20 cellular contexts compared by ENCODE assay signal in genomic region chr16:3595110-3595486, GRCh38. TPM values are rescaled to one million over a fixed set of nuclear protein-coding genes. Genes with fewer than 3 reads are reported as not detected.
DNase-seq lines count a peak whose midpoint lies in the region.
"Had no signal": no experiment of that assay in that cellular context is flagged by ENCODE, and none has a peak within 500 bp of the region (broad histone marks: within the 10 kb centered on the region; RNA-seq: fewer than 3 reads in every experiment).

No MANE protein-coding gene starts in this region.

- intact Hi-C loops in activated CD4-positive, alpha-beta T cell treated with anti-CD3 and anti-CD28 coated beads, Interleukin-2, amount 10 ng/mL, durations not matched to agents 24 days and 14 days (cut with micrococcal nuclease) = no loop called here

- H3K27ac ChIP-seq in neuronal stem cell (replicated peaks; ENCODE audit: low read length) = no peak overlapping the region
- H3K27ac ChIP-seq: 22Rv1, A549, C4-2B had no signal

- no peak overlapping the region for H3K4me2 ChIP-seq in neuronal stem cell (ENCODE audit: insufficient read depth, low read length, poor library complexity, severe bottlenecking)
- H3K4me2 ChIP-seq: A549, GM23338 had no signal

- no peak overlapping the region for H2BK5ac ChIP-seq in neuronal stem cell (ENCODE audit: low read length)

- H3K4ac ChIP-seq in neuronal stem cell (ENCODE audit: low read length) = no peak overlapping the region

- no peak overlapping the region for H4K8ac ChIP-seq in neuronal stem cell (ENCODE audit: low read depth, low read length)

- no peak overlapping the region for H3K27ac Mint-ChIP-seq in activated CD4-positive, alpha-beta T cell treated with anti-CD3 and anti-CD28 coated beads, Interleukin-2, amount 10 ng/mL, durations not matched to agents 24 days and 14 days
- H3K27ac Mint-ChIP-seq: CD4-positive, alpha-beta memory T cell; GM23338 had no signal

- peaks cover 27 to 68% of the 10 kb centered on the region in 2 donors for H3K36me3 ChIP-seq in neuronal stem cell (replicated peaks in 1 of 2; ENCODE audit: control insufficient read depth in 2 of 2, insufficient read depth in 2 of 2, low read length in 2 of 2)

- H3K9me3 Mint-ChIP-seq in activated CD4-positive, alpha-beta T cell treated with anti-CD3 and anti-CD28 coated beads, Interleukin-2, amount 10 ng/mL, durations not matched to agents 24 days and 14 days = no peaks in the 10 kb centered on the region
- H3K9me3 Mint-ChIP-seq: CD4-positive, alpha-beta memory T cell; IgD-negative memory B cell had no signal

- H3K79me1 ChIP-seq in neuronal stem cell (ENCODE audit: low read depth, low read length) = no peaks in the 10 kb centered on the region

- no peak overlapping the region for H3K18ac ChIP-seq in neuronal stem cell (ENCODE audit: low read length)

- H3K4me3 Mint-ChIP-seq in activated CD4-positive, alpha-beta T cell treated with anti-CD3 and anti-CD28 coated beads, Interleukin-2, amount 10 ng/mL, durations not matched to agents 24 days and 14 days = no peak overlapping the region
- H3K4me3 Mint-ChIP-seq: CD4-positive, alpha-beta memory T cell; GM23338 had no signal

- H2BK12ac ChIP-seq in neuronal stem cell (ENCODE audit: low read length) = no peak overlapping the region

- H3K4me1 Mint-ChIP-seq in activated CD4-positive, alpha-beta T cell treated with anti-CD3 and anti-CD28 coated beads, Interleukin-2, amount 10 ng/mL, durations not matched to agents 24 days and 14 days = peaks cover 7% of the 10 kb centered on the region
- H3K4me1 Mint-ChIP-seq: CD4-positive, alpha-beta memory T cell; IgD-negative memory B cell had no signal

- no peak overlapping the region for H2AFZ ChIP-seq in neuronal stem cell (ENCODE audit: low read length)
- H2AFZ ChIP-seq: GM23338 had no signal

- H2AK5ac ChIP-seq in neuronal stem cell (ENCODE audit: low read depth, low read length) = no peak overlapping the region

- peak overlapping the region in 1 of 2 donors; percentile 18 for H3K4me3 ChIP-seq in neuronal stem cell (ENCODE audit: low read length in 2 of 2)
- H3K4me3 ChIP-seq: A549, GM23338 had no signal

- peaks cover 9 to 14% of the 10 kb centered on the region in 2 donors for H3K9me3 ChIP-seq in neuronal stem cell (replicated peaks in 1 of 2; ENCODE audit: control insufficient read depth in 2 of 2, insufficient read depth in 1 of 2, low read depth in 1 of 2, low read length in 2 of 2)

- H3K27me3 ChIP-seq in neuronal stem cell (ENCODE audit: control insufficient read depth in 3 of 3, insufficient read depth in 3 of 3, low read depth in 1 of 3, low read length in 3 of 3) = no peaks in the 10 kb centered on the region

- peak overlapping the region; percentile 31 for H3K23ac ChIP-seq in neuronal stem cell (ENCODE audit: low read depth, low read length, poor library complexity)

- no peaks in the 10 kb centered on the region for H3K4me1 ChIP-seq in neuronal stem cell (ENCODE audit: control insufficient read depth in 2 of 2, insufficient read depth in 1 of 2, low read depth in 1 of 2, low read length in 2 of 2)
- H3K4me1 ChIP-seq: A549 had no signal

- H3K36me3 Mint-ChIP-seq in activated CD4-positive, alpha-beta T cell treated with anti-CD3 and anti-CD28 coated beads, Interleukin-2, amount 10 ng/mL, durations not matched to agents 24 days and 14 days (ENCODE audit: low read depth) = peaks cover 24% of the 10 kb centered on the region

- H3K14ac ChIP-seq in neuronal stem cell (ENCODE audit: low read length) = no peak overlapping the region

- DNase-seq in activated CD4-positive, alpha-beta T cell treated with anti-CD3 and anti-CD28 coated beads, Interleukin-2, amount 10 ng/mL, durations not matched to agents 24 days and 14 days = peak; percentile 52
- DNase-seq in activated CD4-positive, alpha-beta T cell treated with anti-CD3 and anti-CD28 coated beads for 48 hours = no peak
- DNase-seq in epidermal melanocyte (ENCODE audit: insufficient read length, low spot score) (peak; percentile 5), neuronal stem cell (ENCODE audit: low spot score) (no peak), NCI-H2171 (lab: John Stamatoyannopoulos, UW) (no peak), T1000 (lab: John Stamatoyannopoulos, UW) (no peak)
- no peak for DNase-seq in stimulated activated CD4-positive, alpha-beta T cell treated with anti-CD3 and anti-CD28 coated beads, Interleukin-2, amount 100 ng/mL, for 24 hours
- DNase-seq: AML-193; CD4-positive, alpha-beta memory T cell; DND-41; EL; HCEC 1CT; KBM-7 had no signal

- no peak overlapping the region for H3K9ac ChIP-seq in neuronal stem cell (ENCODE audit: low read depth, low read length, poor library complexity)

- no CpG with 5 or more reads among the region's 11 CpGs for WGBS in neuronal stem cell (ENCODE audit: extremely low coverage in 2 of 2, insufficient read length in 2 of 2, insufficient replicate concordance in 1 of 2), 2 donors

- H4K91ac ChIP-seq in neuronal stem cell (ENCODE audit: low read depth, low read length, poor library complexity) = no peak overlapping the region

- H2BK15ac ChIP-seq in neuronal stem cell (ENCODE audit: low read length) = no peak overlapping the region

- H2BK120ac ChIP-seq in neuronal stem cell (ENCODE audit: low read depth, low read length) = no peak overlapping the region

- no peaks in the 10 kb centered on the region for H3K27me3 Mint-ChIP-seq in activated CD4-positive, alpha-beta T cell treated with anti-CD3 and anti-CD28 coated beads, Interleukin-2, amount 10 ng/mL, durations not matched to agents 24 days and 14 days
- H3K27me3 Mint-ChIP-seq: CD4-positive, alpha-beta memory T cell; IgD-negative memory B cell had no signal

RNA-seq across cellular contexts. Expression of gene SLX4, which starts 16.3 kb away (rescaled TPM):
- total RNA-seq in activated CD4-positive, alpha-beta T cell treated with anti-CD3 and anti-CD28 coated beads, Interleukin-2, amount 10 ng/mL, durations not matched to agents 24 days and 14 days = 10.6 and 10.9 TPM in 2 replicates
- polyA plus RNA-seq in neuronal stem cell (2013, experiment 1 of 2) = 5.9 TPM
- polyA plus RNA-seq in neuronal stem cell (2013, experiment 2 of 2) = 5.9 TPM

RNA-seq across cellular contexts. Expression of gene NLRC3, which starts 17.9 kb away (rescaled TPM):
- total RNA-seq in activated CD4-positive, alpha-beta T cell treated with anti-CD3 and anti-CD28 coated beads, Interleukin-2, amount 10 ng/mL, durations not matched to agents 24 days and 14 days = 19.1 and 22.1 TPM in 2 replicates
- 0.10 TPM for polyA plus RNA-seq in neuronal stem cell (2013, experiment 1 of 2)
- 0.06 TPM for polyA plus RNA-seq in neuronal stem cell (2013, experiment 2 of 2)
- total RNA-seq: G401 had no signal
- polyA plus RNA-seq: BJ had no signal

RNA-seq across cellular contexts. Expression of gene DNASE1, which starts 59.4 kb away (rescaled TPM):
- total RNA-seq in activated CD4-positive, alpha-beta T cell treated with anti-CD3 and anti-CD28 coated beads, Interleukin-2, amount 10 ng/mL, durations not matched to agents 24 days and 14 days = 11.0 and 11.6 TPM in 2 replicates
- polyA plus RNA-seq in neuronal stem cell (2013, experiment 1 of 2) = 13.3 TPM
- polyA plus RNA-seq in neuronal stem cell (2013, experiment 2 of 2) = 13.3 TPM

Comparison
In these comparisons a context has a peak if more than half of its experiments do, and no peak if none do; other contexts are left out.
1. DNase-seq: peak in activated CD4-positive, alpha-beta T cell treated with anti-CD3 and anti-CD28 coated beads, Interleukin-2, amount 10 ng/mL, durations not matched to agents 24 days and 14 days (single experiment) and epidermal melanocyte (single experiment); none in activated CD4-positive, alpha-beta T cell treated with anti-CD3 and anti-CD28 coated beads for 48 hours (single experiment), neuronal stem cell (single experiment), stimulated activated CD4-positive, alpha-beta T cell treated with anti-CD3 and anti-CD28 coated beads, Interleukin-2, amount 100 ng/mL, for 24 hours (0 of 2), NCI-H2171 (single experiment) and T1000 (single experiment).